In genomic region chr1:51433269-51433971, GRCh38 we compare ENCODE assay signal across 8 cellular contexts.
DNase-seq lines count a peak whose midpoint lies in the region; ATAC-seq and TF ChIP-seq lines count a peak whose summit lies in the region.

No MANE protein-coding gene starts in this region.

- ATAC-seq in natural killer cell (peak; percentile 22 to 30 (median 26)), HG03159 (IDR thresholded peaks at IDR 0.05; ENCODE audit: unreplicated experiment) (no peak)

- no peak for TF ChIP-seq CTCF in natural killer cell (IDR thresholded peaks at IDR 0.05)

- H3K36me3 Mint-ChIP-seq in natural killer cell: peaks cover 12% of the 10 kb centered on the region

- no peaks in the 10 kb centered on the region for H3K27me3 Mint-ChIP-seq in natural killer cell (ENCODE audit: low read depth in 2 of 2)

- H3K27ac Mint-ChIP-seq in natural killer cell: peak overlapping the region; percentile 78 to 87

- intact Hi-C loops in natural killer cell (cut with micrococcal nuclease): no loop called here

- H3K4me1 Mint-ChIP-seq in natural killer cell: peaks cover 22 to 24% of the 10 kb centered on the region in 2 donors

- H3K27ac ChIP-seq in cingulate gyrus (ENCODE audit: low read depth, low read length): peak overlapping the region; percentile 4

- DNase-seq in EL (peak; percentile 21), LHCN-M2 (ENCODE audit: low read depth) (peak; percentile 33), natural killer cell (no peak), NCI-H748 treated with DMSO at 0.1 percent for 48 hours (lab: John Stamatoyannopoulos, UW) (no peak), T-helper 9 cell (no peak)
- no peak for DNase-seq in activated CD4-positive, alpha-beta T cell treated with anti-CD3 and anti-CD28 coated beads for 1 hour

- peak overlapping the region; percentile 66 for H3K4me3 Mint-ChIP-seq in natural killer cell

- no peaks in the 10 kb centered on the region for H3K9me3 Mint-ChIP-seq in natural killer cell

Comparison
In these comparisons a context has a peak if more than half of its experiments do, and no peak if none do; other contexts are left out.
1. DNase-seq: peak in EL (single experiment) and LHCN-M2 (single experiment); none in natural killer cell (single experiment), NCI-H748 treated with DMSO at 0.1 percent for 48 hours (single experiment), T-helper 9 cell (single experiment) and activated CD4-positive, alpha-beta T cell treated with anti-CD3 and anti-CD28 coated beads for 1 hour (single experiment).